Comparison of ENCODE assay signal across 9 cellular contexts in the genomic region with DNA sequence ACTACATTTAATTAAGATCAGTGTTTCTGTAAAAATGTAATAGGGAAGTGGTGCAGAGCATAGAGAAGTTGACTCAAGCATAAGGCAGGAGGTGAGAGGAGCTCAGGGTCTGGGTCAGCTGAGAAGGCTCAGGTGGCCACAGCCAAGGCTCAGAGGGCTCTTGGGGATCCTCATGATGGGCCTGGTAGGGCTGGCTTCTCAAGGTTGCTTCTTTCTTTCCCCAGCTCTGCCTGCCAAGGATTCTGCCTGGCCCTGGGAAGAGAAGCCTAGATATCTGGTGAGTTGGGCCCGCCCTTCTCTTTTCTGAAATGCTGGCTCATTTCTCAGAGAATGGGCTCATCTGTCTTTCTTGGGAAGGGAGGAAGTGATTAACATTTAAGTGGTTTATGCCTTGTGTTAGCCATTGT. TPM values are rescaled to one million over a fixed set of nuclear protein-coding genes. Genes with fewer than 3 reads are reported as not detected.
A peak's percentile ranks its signal among the peaks of the same experiment; 100 is the strongest.
DNase-seq lines count a peak whose midpoint lies in the region; ATAC-seq, FAIRE-seq and TF ChIP-seq lines count a peak whose summit lies in the region.
"Had no signal": no experiment of that assay in that cellular context is flagged by ENCODE, and none has a peak within 500 bp of the region (broad histone marks: within the 10 kb centered on the region; RNA-seq: fewer than 3 reads in every experiment).

No MANE protein-coding gene starts in this region.

- CTCF ChIA-PET in activated CD4-positive, alpha-beta T cell treated with anti-CD3 and anti-CD28 coated beads, Interleukin-2, amount 10 ng/mL, durations not matched to agents 7 days and 5 days (lab: Charles Lee), result interaction anchor here (0.7 to 3.7 kb wide), 5 partner anchors 12 to 393 kb away, joined by 3 to 14 read pairs (median 5); no protein-coding TSS in a partner anchor

- H3K9me3 ChIP-seq in mucosa of descending colon, result no peaks in the 10 kb centered on the region

- intact Hi-C loops in mucosa of descending colon (cut with DNase I, micrococcal nuclease), result no loop called here

- peaks cover 44% of the 10 kb centered on the region for H3K4me1 Mint-ChIP-seq in activated CD4-positive, alpha-beta T cell treated with anti-CD3 and anti-CD28 coated beads, Interleukin-2, amount 10 ng/mL, durations not matched to agents 7 days and 5 days

- H3K9me3 Mint-ChIP-seq in activated CD4-positive, alpha-beta T cell treated with anti-CD3 and anti-CD28 coated beads, Interleukin-2, amount 10 ng/mL, durations not matched to agents 7 days and 5 days, result no peaks in the 10 kb centered on the region

- no peaks in the 10 kb centered on the region for H3K36me3 ChIP-seq in mucosa of descending colon (ENCODE audit: low read depth)

- peaks cover 25% of the 10 kb centered on the region for H3K36me3 Mint-ChIP-seq in activated CD4-positive, alpha-beta T cell treated with anti-CD3 and anti-CD28 coated beads, Interleukin-2, amount 10 ng/mL, durations not matched to agents 7 days and 5 days (ENCODE audit: low read depth)

- no peaks in the 10 kb centered on the region for H3K27me3 Mint-ChIP-seq in activated CD4-positive, alpha-beta T cell treated with anti-CD3 and anti-CD28 coated beads, Interleukin-2, amount 10 ng/mL, durations not matched to agents 7 days and 5 days

- peak overlapping the region; percentile 25 for H3K4me3 Mint-ChIP-seq in activated CD4-positive, alpha-beta T cell treated with anti-CD3 and anti-CD28 coated beads, Interleukin-2, amount 10 ng/mL, durations not matched to agents 7 days and 5 days

- DNase-seq in activated CD4-positive, alpha-beta T cell treated with anti-CD3 and anti-CD28 coated beads, Interleukin-2, amount 10 ng/mL, durations not matched to agents 7 days and 5 days, result no peak
- DNase-seq in activated CD4-positive, alpha-beta T cell treated with anti-CD3 and anti-CD28 coated beads for 48 hours, result no peak
- peak; percentile 77 for DNase-seq in fibroblast of the aortic adventitia (ENCODE audit: low read depth)
- no peak for DNase-seq in stimulated activated naive CD8-positive, alpha-beta T cell treated with anti-CD3 and anti-CD28 coated beads, Interleukin-15, Interleukin-2, amounts not matched to agents 100 U/mL and 50 U/mL, for 24 hours
- no peak for DNase-seq in mucosa of descending colon
- no peak for DNase-seq in D721Med (ENCODE audit: insufficient read length, low spot score)

- H3K27ac Mint-ChIP-seq in activated CD4-positive, alpha-beta T cell treated with anti-CD3 and anti-CD28 coated beads, Interleukin-2, amount 10 ng/mL, durations not matched to agents 7 days and 5 days, result peak overlapping the region; percentile 79

- no peak for FAIRE-seq in D721Med (lab: Jason Lieb, UNC)

- ATAC-seq in SK-N-SH treated with all-trans-retinoic acid at 6 μM for 48 hours (peak; percentile 79), GM18867 (IDR thresholded peaks at IDR 0.05; ENCODE audit: unreplicated experiment) (no peak), mucosa of descending colon (no peak)
- peak; percentile 59 for ATAC-seq in stimulated activated naive CD8-positive, alpha-beta T cell treated with anti-CD3 and anti-CD28 coated beads, Interleukin-15, Interleukin-2, amounts not matched to agents 100 U/mL and 50 U/mL, for 24 hours

- no peaks in the 10 kb centered on the region for H3K4me1 ChIP-seq in mucosa of descending colon (ENCODE audit: low read depth)

- TF ChIP-seq CTCF in fibroblast of the aortic adventitia (IDR thresholded peaks at IDR 0.05; ENCODE audit: insufficient read depth, low read length), result no peak
- TF ChIP-seq CTCF in mucosa of descending colon (IDR thresholded peaks at IDR 0.05), result no peak
- TF ChIP-seq CTCF in D721Med (IDR thresholded peaks at IDR 0.05; ENCODE audit: insufficient read depth, missing control alignments), result no peak

- POLR2A ChIA-PET in activated CD4-positive, alpha-beta T cell treated with anti-CD3 and anti-CD28 coated beads, Interleukin-2, amount 10 ng/mL, durations not matched to agents 7 days and 5 days (lab: Charles Lee), result no interaction called here

- H3K4me3 ChIP-seq in fibroblast of the aortic adventitia (ENCODE audit: low read depth, low read length) (no peak overlapping the region), mucosa of descending colon (no peak overlapping the region)

TF ChIP-seq in SK-N-SH treated with all-trans-retinoic acid at 6 μM for 48 hours, 23 proteins besides CTCF, POLR2A, EP300 and RAD21 (continues in another document):
- TF ChIP-seq ZNF8 (CRISPR knock-in tag; IDR thresholded peaks at IDR 0.05), result no peak
- no peak for TF ChIP-seq CSDC2 (CRISPR knock-in tag; IDR thresholded peaks at IDR 0.05)
- TF ChIP-seq OSR1 (CRISPR knock-in tag; IDR thresholded peaks at IDR 0.05), result no peak
- no peak for TF ChIP-seq TOX (CRISPR knock-in tag; IDR thresholded peaks at IDR 0.05; ENCODE audit: borderline replicate concordance)
- TF ChIP-seq, protein P1, sequence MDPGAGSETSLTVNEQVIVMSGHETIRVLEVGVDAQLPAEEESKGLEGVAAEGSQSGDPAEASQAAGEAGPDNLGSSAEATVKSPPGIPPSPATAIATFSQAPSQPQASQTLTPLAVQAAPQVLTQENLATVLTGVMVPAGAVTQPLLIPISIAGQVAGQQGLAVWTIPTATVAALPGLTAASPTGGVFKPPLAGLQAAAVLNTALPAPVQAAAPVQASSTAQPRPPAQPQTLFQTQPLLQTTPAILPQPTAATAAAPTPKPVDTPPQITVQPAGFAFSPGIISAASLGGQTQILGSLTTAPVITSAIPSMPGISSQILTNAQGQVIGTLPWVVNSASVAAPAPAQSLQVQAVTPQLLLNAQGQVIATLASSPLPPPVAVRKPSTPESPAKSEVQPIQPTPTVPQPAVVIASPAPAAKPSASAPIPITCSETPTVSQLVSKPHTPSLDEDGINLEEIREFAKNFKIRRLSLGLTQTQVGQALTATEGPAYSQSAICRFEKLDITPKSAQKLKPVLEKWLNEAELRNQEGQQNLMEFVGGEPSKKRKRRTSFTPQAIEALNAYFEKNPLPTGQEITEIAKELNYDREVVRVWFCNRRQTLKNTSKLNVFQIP (CRISPR knock-in tag; IDR thresholded peaks at IDR 0.05; ENCODE audit: borderline replicate concordance, low read depth), result no peak
- TF ChIP-seq BACH2 (CRISPR knock-in tag; IDR thresholded peaks at IDR 0.05; ENCODE audit: borderline replicate concordance), result no peak
- TF ChIP-seq, protein P2, sequence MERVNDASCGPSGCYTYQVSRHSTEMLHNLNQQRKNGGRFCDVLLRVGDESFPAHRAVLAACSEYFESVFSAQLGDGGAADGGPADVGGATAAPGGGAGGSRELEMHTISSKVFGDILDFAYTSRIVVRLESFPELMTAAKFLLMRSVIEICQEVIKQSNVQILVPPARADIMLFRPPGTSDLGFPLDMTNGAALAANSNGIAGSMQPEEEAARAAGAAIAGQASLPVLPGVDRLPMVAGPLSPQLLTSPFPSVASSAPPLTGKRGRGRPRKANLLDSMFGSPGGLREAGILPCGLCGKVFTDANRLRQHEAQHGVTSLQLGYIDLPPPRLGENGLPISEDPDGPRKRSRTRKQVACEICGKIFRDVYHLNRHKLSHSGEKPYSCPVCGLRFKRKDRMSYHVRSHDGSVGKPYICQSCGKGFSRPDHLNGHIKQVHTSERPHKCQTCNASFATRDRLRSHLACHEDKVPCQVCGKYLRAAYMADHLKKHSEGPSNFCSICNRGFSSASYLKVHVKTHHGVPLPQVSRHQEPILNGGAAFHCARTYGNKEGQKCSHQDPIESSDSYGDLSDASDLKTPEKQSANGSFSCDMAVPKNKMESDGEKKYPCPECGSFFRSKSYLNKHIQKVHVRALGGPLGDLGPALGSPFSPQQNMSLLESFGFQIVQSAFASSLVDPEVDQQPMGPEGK (CRISPR knock-in tag; IDR thresholded peaks at IDR 0.05; ENCODE audit: borderline replicate concordance), result no peak
- TF ChIP-seq, protein P3, sequence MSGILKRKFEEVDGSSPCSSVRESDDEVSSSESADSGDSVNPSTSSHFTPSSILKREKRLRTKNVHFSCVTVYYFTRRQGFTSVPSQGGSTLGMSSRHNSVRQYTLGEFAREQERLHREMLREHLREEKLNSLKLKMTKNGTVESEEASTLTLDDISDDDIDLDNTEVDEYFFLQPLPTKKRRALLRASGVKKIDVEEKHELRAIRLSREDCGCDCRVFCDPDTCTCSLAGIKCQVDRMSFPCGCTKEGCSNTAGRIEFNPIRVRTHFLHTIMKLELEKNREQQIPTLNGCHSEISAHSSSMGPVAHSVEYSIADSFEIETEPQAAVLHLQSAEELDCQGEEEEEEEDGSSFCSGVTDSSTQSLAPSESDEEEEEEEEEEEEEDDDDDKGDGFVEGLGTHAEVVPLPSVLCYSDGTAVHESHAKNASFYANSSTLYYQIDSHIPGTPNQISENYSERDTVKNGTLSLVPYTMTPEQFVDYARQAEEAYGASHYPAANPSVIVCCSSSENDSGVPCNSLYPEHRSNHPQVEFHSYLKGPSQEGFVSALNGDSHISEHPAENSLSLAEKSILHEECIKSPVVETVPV (CRISPR knock-in tag; IDR thresholded peaks at IDR 0.05), result no peak
- no peak for TF ChIP-seq PPARA (CRISPR knock-in tag; IDR thresholded peaks at IDR 0.05; ENCODE audit: borderline replicate concordance)
- no peak for TF ChIP-seq ESRRG (CRISPR knock-in tag; IDR thresholded peaks at IDR 0.05)
- no peak for TF ChIP-seq ARNTL (CRISPR knock-in tag; IDR thresholded peaks at IDR 0.05; ENCODE audit: borderline replicate concordance, low read depth)
- no peak for TF ChIP-seq GLIS3 (CRISPR knock-in tag; IDR thresholded peaks at IDR 0.05)
- no peak for TF ChIP-seq ISL1 (CRISPR knock-in tag; IDR thresholded peaks at IDR 0.05)
- TF ChIP-seq TCF4 (CRISPR knock-in tag; IDR thresholded peaks at IDR 0.05; ENCODE audit: borderline replicate concordance), result no peak
- no peak for TF ChIP-seq ZC3H10 (CRISPR knock-in tag; IDR thresholded peaks at IDR 0.05)
- TF ChIP-seq RARB (CRISPR knock-in tag; IDR thresholded peaks at IDR 0.05), result no peak
- TF ChIP-seq ZNF70 (CRISPR knock-in tag; IDR thresholded peaks at IDR 0.05), result no peak
- TF ChIP-seq ZNF565 (CRISPR knock-in tag; conservative IDR thresholded peaks at IDR 0.05; ENCODE audit: low read depth), result no peak

RNA-seq across cellular contexts. Expression of a gene that starts 6.5 kb away (rescaled TPM):
- 10 to 100 TPM; 25.5 to 26.6 TPM for total RNA-seq in activated CD4-positive, alpha-beta T cell treated with anti-CD3 and anti-CD28 coated beads, Interleukin-2, amount 10 ng/mL, durations not matched to agents 7 days and 5 days
- total RNA-seq in fibroblast of the aortic adventitia (ENCODE audit: low replicate concordance) (5.6 and 8.6 TPM in 2 replicates), mucosa of descending colon (10 to 100 TPM in 2 of 3 donors, 1 to 10 TPM in 1; 5.9 to 18.6 (median 12.5) TPM)

RNA-seq across cellular contexts. Expression of a gene that starts 24.1 kb away (rescaled TPM):
- total RNA-seq in activated CD4-positive, alpha-beta T cell treated with anti-CD3 and anti-CD28 coated beads, Interleukin-2, amount 10 ng/mL, durations not matched to agents 7 days and 5 days, result not detected
- total RNA-seq in fibroblast of the aortic adventitia (ENCODE audit: low replicate concordance) (not detected in 2 replicates), mucosa of descending colon (not detected)
- total RNA-seq: NCI-H460 had no signal

RNA-seq across cellular contexts. Expression of a gene that starts 53.8 kb away (rescaled TPM):
- 10 to 100 TPM; 32.1 to 36.5 TPM for total RNA-seq in activated CD4-positive, alpha-beta T cell treated with anti-CD3 and anti-CD28 coated beads, Interleukin-2, amount 10 ng/mL, durations not matched to agents 7 days and 5 days
- total RNA-seq in fibroblast of the aortic adventitia (ENCODE audit: low replicate concordance) (22.4 and 22.7 TPM in 2 replicates), mucosa of descending colon (10 to 100 TPM; 23.5 to 29.9 (median 25.9) TPM)

RNA-seq across cellular contexts. Expression of a gene that starts 59.2 kb away (rescaled TPM):
- total RNA-seq in activated CD4-positive, alpha-beta T cell treated with anti-CD3 and anti-CD28 coated beads, Interleukin-2, amount 10 ng/mL, durations not matched to agents 7 days and 5 days, result 10 to 100 TPM; 23.4 to 23.5 TPM
- total RNA-seq in fibroblast of the aortic adventitia (ENCODE audit: low replicate concordance), result 0.90 and 13.6 TPM in 2 replicates
- 1 to 10 TPM; 3.4 to 6.9 (median 4.3) TPM for total RNA-seq in mucosa of descending colon

Comparison
In these comparisons a context has a peak if more than half of its experiments do, and no peak if none do; other contexts are left out.
1. ATAC-seq: peak in SK-N-SH treated with all-trans-retinoic acid at 6 μM for 48 hours (single experiment) and stimulated activated naive CD8-positive, alpha-beta T cell treated with anti-CD3 and anti-CD28 coated beads, Interleukin-15, Interleukin-2, amounts not matched to agents 100 U/mL and 50 U/mL, for 24 hours (single experiment); none in GM18867 (single experiment) and mucosa of descending colon (single experiment).